Comparison of ENCODE assay signal across 8 cellular contexts in the genomic region with DNA sequence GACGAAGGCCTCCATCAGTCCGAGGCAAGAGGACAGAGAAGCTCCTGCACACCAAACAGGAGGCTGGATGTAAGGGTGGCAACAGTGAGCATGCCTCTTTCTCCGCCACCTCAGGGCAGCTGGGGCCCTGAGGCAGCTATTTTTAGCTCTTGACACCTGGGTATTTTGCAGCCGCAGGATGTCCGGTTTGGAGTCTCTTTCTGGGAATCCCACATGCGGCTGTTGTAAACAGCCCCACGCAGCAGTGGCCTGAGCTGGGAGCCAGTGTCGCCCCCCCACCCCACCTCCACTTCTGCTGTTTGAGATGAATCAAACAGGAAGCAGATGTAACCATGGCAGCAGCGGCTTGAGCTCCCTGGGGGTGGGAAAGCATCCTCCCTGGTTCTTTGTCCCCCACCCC. TPM values are rescaled to one million over a fixed set of nuclear protein-coding genes. Genes with fewer than 3 reads are reported as not detected.
A peak's percentile ranks its signal among the peaks of the same experiment; 100 is the strongest.
DNase-seq lines count a peak whose midpoint lies in the region; ATAC-seq and TF ChIP-seq lines count a peak whose summit lies in the region.

No MANE protein-coding gene starts in this region.

- H3K9me3 ChIP-seq in prostate gland (no peaks in the 10 kb centered on the region), vagina (no peaks in the 10 kb centered on the region)

- peaks cover 96% of the 10 kb centered on the region for H3K4me1 Mint-ChIP-seq in activated CD4-positive, alpha-beta T cell treated with anti-CD3 and anti-CD28 coated beads, Interleukin-2, amount 10 ng/mL, durations not matched to agents 7 days and 5 days

- no peaks in the 10 kb centered on the region for H3K9me3 Mint-ChIP-seq in activated CD4-positive, alpha-beta T cell treated with anti-CD3 and anti-CD28 coated beads, Interleukin-2, amount 10 ng/mL, durations not matched to agents 7 days and 5 days

- peak overlapping the region; percentile 15 to 46 for H3K27ac ChIP-seq in prostate gland
- H3K27ac ChIP-seq in vagina = peak overlapping the region; percentile 99

- ATAC-seq in GM18873 (IDR thresholded peaks at IDR 0.05; ENCODE audit: low FRiP score, unreplicated experiment) (peak; percentile 44), HG03565 (IDR thresholded peaks at IDR 0.05; ENCODE audit: unreplicated experiment) (peak; percentile 29), GM21526 (IDR thresholded peaks at IDR 0.05; ENCODE audit: low FRiP score, unreplicated experiment) (no peak)

- H3K4me3 Mint-ChIP-seq in activated CD4-positive, alpha-beta T cell treated with anti-CD3 and anti-CD28 coated beads, Interleukin-2, amount 10 ng/mL, durations not matched to agents 7 days and 5 days = peak overlapping the region; percentile 73

- peaks cover 67% of the 10 kb centered on the region for H3K36me3 Mint-ChIP-seq in activated CD4-positive, alpha-beta T cell treated with anti-CD3 and anti-CD28 coated beads, Interleukin-2, amount 10 ng/mL, durations not matched to agents 7 days and 5 days (ENCODE audit: low read depth)

- peak; percentile 88 for DNase-seq in activated CD4-positive, alpha-beta T cell treated with anti-CD3 and anti-CD28 coated beads, Interleukin-2, amount 10 ng/mL, durations not matched to agents 7 days and 5 days
- peak; percentile 69 for DNase-seq in effector CD4-positive, alpha-beta T cell
- DNase-seq in prostate gland (ENCODE audit: low spot score) = no peak
- DNase-seq in vagina (ENCODE audit: extremely low spot score in 2 of 2) = no peak
- no peak for DNase-seq in 8988T

- POLR2A ChIA-PET in activated CD4-positive, alpha-beta T cell treated with anti-CD3 and anti-CD28 coated beads, Interleukin-2, amount 10 ng/mL, durations not matched to agents 7 days and 5 days (lab: Charles Lee) = interaction anchor here (0.6 to 1.8 kb wide), 5 partner anchors 9 to 27 kb away, joined by 3 to 8 read pairs (median 4); no protein-coding TSS in a partner anchor

- TF ChIP-seq POLR2A in prostate gland (IDR thresholded peaks at IDR 0.05) (no peak), vagina (IDR thresholded peaks at IDR 0.05) (no peak)

- CTCF ChIA-PET in activated CD4-positive, alpha-beta T cell treated with anti-CD3 and anti-CD28 coated beads, Interleukin-2, amount 10 ng/mL, durations not matched to agents 7 days and 5 days (lab: Charles Lee) = interaction anchor here (0.8 to 17.2 kb wide), 14 partner anchors 9 to 92 kb away, joined by 3 to 309 read pairs (median 4); a partner anchor contains a TSS

- peaks cover 31% of the 10 kb centered on the region for H3K4me1 ChIP-seq in prostate gland (replicated peaks)
- peaks cover 100% of the 10 kb centered on the region for H3K4me1 ChIP-seq in vagina

- H3K27me3 ChIP-seq in prostate gland (replicated peaks; ENCODE audit: insufficient read depth) = no peaks in the 10 kb centered on the region
- H3K27me3 ChIP-seq in vagina = no peaks in the 10 kb centered on the region

- 17% methylated on average over 8 of the region's 9 CpGs for WGBS in prostate gland

- no peaks in the 10 kb centered on the region for H3K36me3 ChIP-seq in prostate gland
- H3K36me3 ChIP-seq in vagina = no peaks in the 10 kb centered on the region

- H3K4me3 ChIP-seq in prostate gland = no peak overlapping the region
- H3K4me3 ChIP-seq in vagina = peak overlapping the region in 1 of 2 donors; percentile 0

- intact Hi-C loops in prostate gland (cut with DNase I) (no loop called here), vagina (cut with DNase I) (no loop called here)

- H3K27ac Mint-ChIP-seq in activated CD4-positive, alpha-beta T cell treated with anti-CD3 and anti-CD28 coated beads, Interleukin-2, amount 10 ng/mL, durations not matched to agents 7 days and 5 days = peak overlapping the region; percentile 93

- TF ChIP-seq CTCF in prostate gland (IDR thresholded peaks at IDR 0.05) (no peak), vagina (IDR thresholded peaks at IDR 0.05) (no peak)

- no peaks in the 10 kb centered on the region for H3K27me3 Mint-ChIP-seq in activated CD4-positive, alpha-beta T cell treated with anti-CD3 and anti-CD28 coated beads, Interleukin-2, amount 10 ng/mL, durations not matched to agents 7 days and 5 days

RNA-seq across cellular contexts. Expression of a gene that starts 11.7 kb away (rescaled TPM):
- total RNA-seq in activated CD4-positive, alpha-beta T cell treated with anti-CD3 and anti-CD28 coated beads, Interleukin-2, amount 10 ng/mL, durations not matched to agents 7 days and 5 days = 100 to 1,000 TPM; 218 to 232 TPM
- 10 to 100 TPM; 39.5 to 67.7 TPM for total RNA-seq in prostate gland
- 67.0 TPM for total RNA-seq in vagina

RNA-seq across cellular contexts. Expression of a gene that starts 35.0 kb away (rescaled TPM):
- total RNA-seq in activated CD4-positive, alpha-beta T cell treated with anti-CD3 and anti-CD28 coated beads, Interleukin-2, amount 10 ng/mL, durations not matched to agents 7 days and 5 days = 1 to 10 TPM; 7.9 to 9.1 TPM
- total RNA-seq in prostate gland = 10 to 100 TPM; 39.0 to 52.5 TPM
- total RNA-seq in vagina = 20.9 TPM

RNA-seq across cellular contexts. Expression of a gene that starts 49.4 kb away (rescaled TPM):
- total RNA-seq in activated CD4-positive, alpha-beta T cell treated with anti-CD3 and anti-CD28 coated beads, Interleukin-2, amount 10 ng/mL, durations not matched to agents 7 days and 5 days = under 1 TPM in 1 of 2 experiments, not detected in 1; 0.15 TPM
- total RNA-seq in prostate gland = 10 to 100 TPM; 19.1 to 28.5 TPM
- 52.3 TPM for total RNA-seq in vagina

Comparison
In these comparisons a context has a peak if more than half of its experiments do, and no peak if none do; other contexts are left out.
1. DNase-seq: peak in activated CD4-positive, alpha-beta T cell treated with anti-CD3 and anti-CD28 coated beads, Interleukin-2, amount 10 ng/mL, durations not matched to agents 7 days and 5 days (single experiment) and effector CD4-positive, alpha-beta T cell (single experiment); none in prostate gland (single experiment), vagina (0 of 2) and 8988T (single experiment).
2. RNA of a gene that starts 49.4 kb away (total RNA-seq): 52.3 TPM in vagina (single experiment) and 19.1 to 28.5 TPM in prostate gland; 0.15 TPM in activated CD4-positive, alpha-beta T cell treated with anti-CD3 and anti-CD28 coated beads, Interleukin-2, amount 10 ng/mL, durations not matched to agents 7 days and 5 days; every median in the first group is over 10 times any median in the second.